29 cellular contexts compared by ENCODE assay signal in the genomic region with DNA sequence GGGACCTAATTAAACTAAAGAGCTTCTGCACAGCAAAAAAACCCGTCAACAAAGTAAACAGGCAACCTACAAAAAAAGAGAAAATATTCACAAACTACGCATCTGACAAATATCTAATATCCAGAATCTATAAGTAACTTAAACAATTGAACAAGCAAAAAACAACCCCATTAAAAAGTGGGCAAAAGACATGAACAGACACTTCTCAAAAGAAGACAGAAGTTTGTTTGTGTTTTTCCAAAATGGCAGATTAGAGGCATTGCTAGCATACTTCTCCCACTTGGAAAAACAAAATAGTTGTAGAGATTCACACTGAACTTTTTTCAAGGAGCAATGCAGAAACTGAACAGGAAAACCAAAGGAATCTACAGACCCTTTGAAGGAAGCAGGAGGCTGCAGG.
"Had no signal": no experiment of that assay in that cellular context is flagged by ENCODE, and none has a peak within 500 bp of the region (broad histone marks: within the 10 kb centered on the region; RNA-seq: fewer than 3 reads in every experiment).

No MANE protein-coding gene starts in this region.

- H3K27ac Mint-ChIP-seq: stimulated activated effector memory CD8-positive, alpha-beta T cell treated with anti-CD3 and anti-CD28 coated beads, Interleukin-12 subunit alpha, Interleukin-12 subunit beta, amount 100 ng/mL, for 72 hours; stimulated activated memory B cell treated with anti-CD40 and anti-IgM and Interleukin-4, amounts not matched to agents 10 μg/mL and 1 μg/mL and 100 μg/mL, for 72 hours; stimulated activated naive B cell treated with anti-CD40 and anti-IgM and Interleukin-4, amounts not matched to agents 10 μg/mL and 1 μg/mL and 100 μg/mL, for 72 hours; stimulated activated naive CD8-positive, alpha-beta T cell treated with anti-CD3 and anti-CD28 coated beads, Interleukin-15, amount 100 ng/mL, for 72 hours; stimulated activated naive CD8-positive, alpha-beta T cell treated with anti-CD3 and anti-CD28 coated beads, Interleukin-15, Interleukin-2, amounts not matched to agents 100 ng/mL and 50 ng/mL, for 24 hours; type B pancreatic cell had no signal

- FAIRE-seq: urothelium cell line had no signal

- H3K36me3 Mint-ChIP-seq: stimulated activated effector memory CD8-positive, alpha-beta T cell treated with anti-CD3 and anti-CD28 coated beads, Interleukin-12 subunit alpha, Interleukin-12 subunit beta, amount 100 ng/mL, for 72 hours; type B pancreatic cell had no signal

- H3K36me3 ChIP-seq: suprapubic skin, thoracic aorta, thyroid gland, transverse colon, upper lobe of left lung, upper lobe of right lung, uterus, vagina had no signal

- H3K4me3 Mint-ChIP-seq: stimulated activated effector memory CD8-positive, alpha-beta T cell treated with anti-CD3 and anti-CD28 coated beads, Interleukin-12 subunit alpha, Interleukin-12 subunit beta, amount 100 ng/mL, for 72 hours; stimulated activated memory B cell treated with anti-CD40 and anti-IgM and Interleukin-4, amounts not matched to agents 10 μg/mL and 1 μg/mL and 100 μg/mL, for 72 hours; stimulated activated naive B cell treated with anti-CD40 and anti-IgM and Interleukin-4, amounts not matched to agents 10 μg/mL and 1 μg/mL and 100 μg/mL, for 72 hours; stimulated activated naive CD8-positive, alpha-beta T cell treated with anti-CD3 and anti-CD28 coated beads, Interleukin-15, amount 100 ng/mL, for 72 hours; stimulated activated naive CD8-positive, alpha-beta T cell treated with anti-CD3 and anti-CD28 coated beads, Interleukin-15, Interleukin-2, amounts not matched to agents 100 ng/mL and 50 ng/mL, for 24 hours; type B pancreatic cell had no signal

- H3K4me3 ChIP-seq: stomach, suprapubic skin, testis, thoracic aorta, thyroid gland, tibial artery, tibial nerve, transverse colon, upper lobe of left lung, upper lobe of right lung, uterus, vagina had no signal

- H3K27me3 Mint-ChIP-seq: stimulated activated memory B cell treated with anti-CD40 and anti-IgM and Interleukin-4, amounts not matched to agents 10 μg/mL and 1 μg/mL and 100 μg/mL, for 72 hours; stimulated activated naive B cell treated with anti-CD40 and anti-IgM and Interleukin-4, amounts not matched to agents 10 μg/mL and 1 μg/mL and 100 μg/mL, for 72 hours; stimulated activated naive CD8-positive, alpha-beta T cell treated with anti-CD3 and anti-CD28 coated beads, Interleukin-15, amount 100 ng/mL, for 72 hours; stimulated activated naive CD8-positive, alpha-beta T cell treated with anti-CD3 and anti-CD28 coated beads, Interleukin-15, Interleukin-2, amounts not matched to agents 100 ng/mL and 50 ng/mL, for 24 hours had no signal

- H3K27me3 ChIP-seq: stomach, suprapubic skin, testis, thyroid gland, tibial artery, tibial nerve, transverse colon, upper lobe of left lung, upper lobe of right lung, uterus, vagina had no signal

- DNase-seq: stimulated activated CD4-positive, alpha-beta T cell treated with anti-CD3 and anti-CD28 coated beads, Interleukin-2, amount 100 ng/mL, for 48 hours; stimulated activated CD4-positive, alpha-beta T cell treated with anti-CD3 and anti-CD28 coated beads, Interleukin-4, amount 100 ng/mL, for 1 hour; stimulated activated CD4-positive, alpha-beta T cell treated with anti-CD3 and anti-CD28 coated beads, Interleukin-4, amount 100 ng/mL, for 24 hours; stimulated activated CD4-positive, alpha-beta T cell treated with anti-CD3 and anti-CD28 coated beads, Interleukin-4, amount 100 ng/mL, for 4 hours; stimulated activated CD8-positive, alpha-beta memory T cell treated with anti-CD3 and anti-CD28 coated beads, Interleukin-4, amount 100 ng/mL, for 48 hours; stimulated activated naive B cell treated with anti-CD40 and anti-IgM and Interleukin-4, amounts not matched to agents 10 μg/mL and 1 μg/mL and 100 μg/mL, for 72 hours; stimulated activated naive CD4-positive, alpha-beta T cell; stimulated activated naive CD4-positive, alpha-beta T cell treated with Interleukin-2 at 50 U/mL for 16 hours; stimulated activated naive CD8-positive, alpha-beta T cell treated with anti-CD3 and anti-CD28 coated beads, Interleukin-15, amount 100 ng/mL, for 72 hours; stimulated activated naive CD8-positive, alpha-beta T cell treated with anti-CD3 and anti-CD28 coated beads, Interleukin-15, Interleukin-2, amounts not matched to agents 100 U/mL and 50 U/mL, for 24 hours; stomach; substantia nigra; testis; thyroid gland; tibial artery; transverse colon; trophoblast cell; upper lobe of left lung; upper lobe of right lung; uterus had no signal

- H3K4me1 ChIP-seq: stomach, suprapubic skin, testis, thyroid gland, tibial artery, tibial nerve, transverse colon, upper lobe of left lung, upper lobe of right lung, uterus, vagina had no signal

- H3K27ac ChIP-seq: stomach, suprapubic skin, testis, thoracic aorta, thyroid gland, tibial artery, tibial nerve, transverse colon, upper lobe of left lung, upper lobe of right lung, uterus, vagina had no signal

- H3K9me3 ChIP-seq: testis, thoracic aorta, thyroid gland, upper lobe of right lung had no signal

- H3K4me1 Mint-ChIP-seq: stimulated activated effector memory CD8-positive, alpha-beta T cell treated with anti-CD3 and anti-CD28 coated beads, Interleukin-12 subunit alpha, Interleukin-12 subunit beta, amount 100 ng/mL, for 72 hours; stimulated activated memory B cell treated with anti-CD40 and anti-IgM and Interleukin-4, amounts not matched to agents 10 μg/mL and 1 μg/mL and 100 μg/mL, for 72 hours; stimulated activated naive B cell treated with anti-CD40 and anti-IgM and Interleukin-4, amounts not matched to agents 10 μg/mL and 1 μg/mL and 100 μg/mL, for 72 hours; stimulated activated naive CD8-positive, alpha-beta T cell treated with anti-CD3 and anti-CD28 coated beads, Interleukin-15, amount 100 ng/mL, for 72 hours had no signal

- ATAC-seq: stimulated activated effector memory CD8-positive, alpha-beta T cell treated with anti-CD3 and anti-CD28 coated beads, Interleukin-12 subunit alpha, Interleukin-12 subunit beta, amount 100 ng/mL, for 72 hours; stimulated activated memory B cell treated with anti-CD40 and anti-IgM and Interleukin-4, amounts not matched to agents 10 μg/mL and 1 μg/mL and 100 μg/mL, for 72 hours; stimulated activated naive B cell treated with anti-CD40 and anti-IgM and Interleukin-4, amounts not matched to agents 10 μg/mL and 1 μg/mL and 100 μg/mL, for 72 hours; stimulated activated naive CD8-positive, alpha-beta T cell treated with anti-CD3 and anti-CD28 coated beads, Interleukin-15, amount 100 ng/mL, for 72 hours; stimulated activated naive CD8-positive, alpha-beta T cell treated with anti-CD3 and anti-CD28 coated beads, Interleukin-15, Interleukin-2, amounts not matched to agents 100 U/mL and 50 U/mL, for 24 hours; upper lobe of right lung had no signal
